In the genomic region with DNA sequence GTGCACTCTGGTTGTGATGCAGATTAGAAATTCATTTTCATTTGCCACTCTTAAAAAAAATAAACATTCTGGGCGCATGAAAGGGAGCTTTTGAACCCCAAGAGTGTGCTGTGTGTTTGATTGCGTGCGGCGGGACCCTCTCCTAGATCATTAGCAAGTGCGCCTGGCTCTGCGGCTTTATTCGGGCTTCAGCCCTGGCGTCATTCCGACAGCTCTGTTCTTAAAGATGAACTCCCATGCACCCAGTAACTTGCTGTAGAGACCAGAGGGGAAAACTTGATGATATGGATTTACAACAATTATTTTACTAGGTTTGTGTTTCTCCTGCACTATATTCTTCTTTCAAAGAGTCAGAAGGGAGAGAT, we compare ENCODE assay signal across 14 cellular contexts.
"Had no signal": no experiment of that assay in that cellular context is flagged by ENCODE, and none has a peak within 500 bp of the region (broad histone marks: within the 10 kb centered on the region; RNA-seq: fewer than 3 reads in every experiment).

No MANE protein-coding gene starts in this region.

- DNase-seq: activated B cell treated with CpG ODN at 0.5 μM for 24 hours had no signal

- H3K4me3 ChIP-seq: adrenal gland, cardiac muscle cell, hepatocyte, left ventricle myocardium inferior, right atrium auricular region, skin epidermis had no signal

- H3K36me3 Mint-ChIP-seq: activated naive CD4-positive, alpha-beta T cell treated with anti-CD3 and anti-CD28 coated beads, Interleukin-2, amount 10 ng/mL, durations not matched to agents 7 days and 5 days; memory B cell; naive thymus-derived CD8-positive, alpha-beta T cell; type B pancreatic cell had no signal

- H3K9me3 Mint-ChIP-seq: activated B cell treated with CpG ODN at 0.5 μM for 24 hours; activated CD4-positive, alpha-beta T cell treated with anti-CD3 and anti-CD28 coated beads, Interleukin-2, amount 10 ng/mL, durations not matched to agents 24 days and 14 days; activated naive CD4-positive, alpha-beta T cell treated with anti-CD3 and anti-CD28 coated beads, Interleukin-2, amount 10 ng/mL, durations not matched to agents 7 days and 5 days; activated T-helper 1 cell treated with anti-CD3 and anti-CD28 coated beads, Interleukin-12 subunit alpha, Interleukin-12 subunit beta, Interleukin-2, Interleukin-4 antibody, amounts not matched to agents 30 ng/mL and 10 ng/mL and 1 ng/mL, durations not matched to agents 14 hours and 24 hours and 36 hours; memory B cell; naive thymus-derived CD8-positive, alpha-beta T cell; type B pancreatic cell had no signal

- FAIRE-seq: endometrium had no signal

- H3K27ac Mint-ChIP-seq: activated B cell treated with CpG ODN at 0.5 μM for 24 hours, memory B cell had no signal

- H3K36me3 ChIP-seq: adrenal gland, cardiac muscle cell, left ventricle myocardium inferior, right atrium auricular region had no signal

- H3K27me3 ChIP-seq: adrenal gland, cardiac muscle cell, hepatocyte, right atrium auricular region had no signal

- H3K9me3 ChIP-seq: adrenal gland, left ventricle myocardium inferior, right atrium auricular region had no signal

- H3K4me3 Mint-ChIP-seq: activated B cell treated with CpG ODN at 0.5 μM for 24 hours had no signal

- H3K27ac ChIP-seq: cardiac muscle cell, left ventricle myocardium inferior, right atrium auricular region had no signal

- H3K27me3 Mint-ChIP-seq: naive thymus-derived CD8-positive, alpha-beta T cell; type B pancreatic cell had no signal
